29 cellular contexts compared by ENCODE assay signal in the genomic region with DNA sequence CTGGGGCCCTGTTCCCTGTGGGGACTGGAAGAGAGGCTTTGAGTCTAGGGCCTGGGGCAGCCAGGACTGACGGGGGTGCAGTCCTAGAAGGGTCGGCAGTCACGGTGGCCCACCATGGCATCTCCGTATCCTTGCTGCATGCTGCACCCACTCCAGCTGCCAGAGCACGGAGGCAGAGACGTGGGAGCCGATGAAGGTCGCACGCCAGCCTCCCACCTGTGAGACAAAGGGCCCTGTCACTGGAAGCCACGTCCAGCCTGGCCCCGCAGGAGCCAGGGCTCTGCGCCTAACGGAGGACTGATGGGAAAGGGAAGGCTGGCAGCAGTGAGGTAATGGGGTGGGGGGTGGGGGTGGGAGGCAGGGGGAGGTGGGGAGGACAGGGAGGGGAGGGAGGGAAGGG. TPM values are rescaled to one million over a fixed set of nuclear protein-coding genes. Genes with fewer than 3 reads are reported as not detected.
DNase-seq lines count a peak whose midpoint lies in the region; ATAC-seq and TF ChIP-seq lines count a peak whose summit lies in the region.
"Had no signal": no experiment of that assay in that cellular context is flagged by ENCODE, and none has a peak within 500 bp of the region (broad histone marks: within the 10 kb centered on the region; RNA-seq: fewer than 3 reads in every experiment).

No MANE protein-coding gene starts in this region.

- H3K36me3 ChIP-seq in endodermal cell (ENCODE audit: control insufficient read depth, insufficient read depth, low read length): no peaks in the 10 kb centered on the region
- H3K36me3 ChIP-seq in neural cell (ENCODE audit: insufficient read depth, low read length): no peaks in the 10 kb centered on the region
- no peaks in the 10 kb centered on the region for H3K36me3 ChIP-seq in esophagus muscularis mucosa
- no peaks in the 10 kb centered on the region for H3K36me3 ChIP-seq in CD4-positive, alpha-beta memory T cell (ENCODE audit: insufficient read depth, low read length)
- H3K36me3 ChIP-seq: BE2C, sigmoid colon, SJCRH30, thoracic aorta had no signal

- H3K36me3 Mint-ChIP-seq in endodermal cell (ENCODE audit: low read depth): peaks cover 4% of the 10 kb centered on the region
- no peaks in the 10 kb centered on the region for H3K36me3 Mint-ChIP-seq in CD4-positive, alpha-beta memory T cell
- H3K36me3 Mint-ChIP-seq: activated naive CD8-positive, alpha-beta T cell had no signal

- no peaks in the 10 kb centered on the region for H3K9me2 ChIP-seq in neural cell (ENCODE audit: insufficient read depth, low read length)

- TF ChIP-seq CTCF in endodermal cell (conservative IDR thresholded peaks at IDR 0.05): no peak
- TF ChIP-seq CTCF in neural cell (IDR thresholded peaks at IDR 0.05; ENCODE audit: poor library complexity, severe bottlenecking): no peak
- no peak for TF ChIP-seq CTCF in esophagus muscularis mucosa (IDR thresholded peaks at IDR 0.05)

- WGBS in endodermal cell (ENCODE audit: insufficient coverage in 1 of 2, insufficient read length in 1 of 2), 2 experiments: 72 to 77% methylated on average over 9 to 11 of the region's 13 CpGs
- no CpG with 5 or more reads among the region's 13 CpGs for WGBS in esophagus muscularis mucosa

- H3K4me3 Mint-ChIP-seq in endodermal cell: no peak overlapping the region
- H3K4me3 Mint-ChIP-seq in CD4-positive, alpha-beta memory T cell: no peak overlapping the region
- H3K4me3 Mint-ChIP-seq: activated CD8-positive, alpha-beta T cell treated with anti-CD3 and anti-CD28 coated beads for 36 hours; activated naive CD8-positive, alpha-beta T cell; central memory CD8-positive, alpha-beta T cell had no signal

- POLR2A ChIA-PET in CD4-positive, alpha-beta memory T cell (lab: Charles Lee; ENCODE audit: partially characterized antibody): no interaction called here

- TF ChIP-seq EP300 in neural cell (conservative IDR thresholded peaks at IDR 0.05; ENCODE audit: poor library complexity, severe bottlenecking) (no peak), esophagus muscularis mucosa (IDR thresholded peaks at IDR 0.05) (no peak)

- TF ChIP-seq POLR2A in esophagus muscularis mucosa (IDR thresholded peaks at IDR 0.05; ENCODE audit: low read depth): no peak
- no peak for TF ChIP-seq POLR2A in erythroblast (IDR thresholded peaks at IDR 0.05; ENCODE audit: low read length)

- peaks cover 3% of the 10 kb centered on the region for H3K9me3 Mint-ChIP-seq in endodermal cell
- no peaks in the 10 kb centered on the region for H3K9me3 Mint-ChIP-seq in CD4-positive, alpha-beta memory T cell
- H3K9me3 Mint-ChIP-seq: activated CD8-positive, alpha-beta T cell treated with anti-CD3 and anti-CD28 coated beads for 36 hours; activated T-helper 2 cell treated with anti-CD3 and anti-CD28 coated beads, Interferon-gamma antibody, Interleukin-2, Interleukin-4, amounts not matched to agents 10 μg/mL and 5 μg/mL and 100 μg/mL, durations not matched to agents 14 hours and 24 hours and 36 hours; central memory CD8-positive, alpha-beta T cell had no signal

- DNase-seq in left ventricle myocardium superior (peak; percentile 16), cardiac septum (ENCODE audit: low spot score) (no peak), endodermal cell (no peak), esophagus muscularis mucosa (ENCODE audit: extremely low spot score) (no peak), erythroblast (lab: John Stamatoyannopoulos, UW) (no peak)
- no peak for DNase-seq in CD4-positive, alpha-beta memory T cell
- DNase-seq in stimulated activated CD4-positive, alpha-beta T cell treated with anti-CD3 and anti-CD28 coated beads, Interleukin-4, amount 100 ng/mL, for 1 hour: no peak
- DNase-seq: activated CD8-positive, alpha-beta T cell treated with anti-CD3 and anti-CD28 coated beads for 36 hours; BE2C; DMS53; kidney glomerular epithelial cell; NCI-H1092 treated with DMSO at 0.1 percent for 48 hours; NCI-H187; NCI-H226; sigmoid colon; SJCRH30; stimulated activated naive CD4-positive, alpha-beta T cell treated with Interleukin-2 at 50 U/mL for 16 hours had no signal

- TF ChIP-seq RAD21 in neural cell (conservative IDR thresholded peaks at IDR 0.05): no peak

- peak overlapping the region; percentile 84 for H3K27ac ChIP-seq in endodermal cell (ENCODE audit: low read depth, low read length)
- peak overlapping the region; percentile 97 for H3K27ac ChIP-seq in neural cell (ENCODE audit: low read length)
- H3K27ac ChIP-seq in esophagus muscularis mucosa (replicated peaks in 1 of 4): no peak overlapping the region
- H3K27ac ChIP-seq in CD4-positive, alpha-beta memory T cell (ENCODE audit: low read depth, low read length): no peak overlapping the region
- H3K27ac ChIP-seq: sigmoid colon, SJCRH30, thoracic aorta had no signal

- H3K4me3 ChIP-seq in endodermal cell (ENCODE audit: low read length) (no peak overlapping the region), neural cell (ENCODE audit: low read length) (peak overlapping the region; percentile 58), esophagus muscularis mucosa (no peak overlapping the region)
- no peak overlapping the region for H3K4me3 ChIP-seq in CD4-positive, alpha-beta memory T cell (ENCODE audit: low read length in 2 of 2)
- H3K4me3 ChIP-seq: sigmoid colon, SJCRH30, thoracic aorta had no signal

- H3K9ac ChIP-seq in endodermal cell (ENCODE audit: extremely low read depth, low read length, poor library complexity, severe bottlenecking): no peak overlapping the region
- peak overlapping the region; percentile 68 for H3K9ac ChIP-seq in neural cell (ENCODE audit: low read length)

- peaks cover 1% of the 10 kb centered on the region for H3K4me1 Mint-ChIP-seq in endodermal cell
- H3K4me1 Mint-ChIP-seq in CD4-positive, alpha-beta memory T cell: peaks cover 0 to 11% (median 4%) of the 10 kb centered on the region in 4 donors

- H2AFZ ChIP-seq in neural cell (ENCODE audit: low read depth, low read length): no peak overlapping the region

- ATAC-seq in left ventricle myocardium superior: no peak
- ATAC-seq: activated CD4-positive, CD25-positive, alpha-beta regulatory T cell treated with anti-CD3 and anti-CD28 coated beads, Interleukin-2, amount 50 U/mL, for 24 hours; activated CD8-positive, alpha-beta T cell treated with anti-CD3 and anti-CD28 coated beads for 36 hours had no signal

- intact Hi-C loops in left ventricle myocardium superior (cut with micrococcal nuclease): no loop called here
- intact Hi-C loops in cardiac septum (cut with DNase I): no loop called here
- intact Hi-C loops in esophagus muscularis mucosa (cut with DNase I): no loop called here
- intact Hi-C loops in CD4-positive, alpha-beta memory T cell (cut with micrococcal nuclease): no loop called here

- no peaks in the 10 kb centered on the region for H3K4me1 ChIP-seq in endodermal cell (ENCODE audit: control insufficient read depth, insufficient read depth, low read length)
- no peaks in the 10 kb centered on the region for H3K4me1 ChIP-seq in esophagus muscularis mucosa
- no peaks in the 10 kb centered on the region for H3K4me1 ChIP-seq in CD4-positive, alpha-beta memory T cell (ENCODE audit: insufficient read depth, low read length)
- H3K4me1 ChIP-seq: BE2C, sigmoid colon, SJCRH30 had no signal

- H4K20me1 ChIP-seq in neural cell (ENCODE audit: insufficient read depth): no peaks in the 10 kb centered on the region

- H3K9me3 ChIP-seq in endodermal cell (ENCODE audit: control insufficient read depth, low read length): no peaks in the 10 kb centered on the region
- no peaks in the 10 kb centered on the region for H3K9me3 ChIP-seq in neural cell (ENCODE audit: low read length)
- H3K9me3 ChIP-seq in esophagus muscularis mucosa: no peaks in the 10 kb centered on the region
- H3K9me3 ChIP-seq in CD4-positive, alpha-beta memory T cell (ENCODE audit: control insufficient read depth in 1 of 2, low read length in 2 of 2): no peaks in the 10 kb centered on the region
- H3K9me3 ChIP-seq: BE2C, sigmoid colon, SJCRH30, thoracic aorta had no signal

- H3K27ac Mint-ChIP-seq in endodermal cell: no peak overlapping the region
- no peak overlapping the region for H3K27ac Mint-ChIP-seq in CD4-positive, alpha-beta memory T cell
- H3K27ac Mint-ChIP-seq: activated CD8-positive, alpha-beta T cell treated with anti-CD3 and anti-CD28 coated beads for 36 hours; activated naive CD8-positive, alpha-beta T cell; activated T-helper 2 cell treated with anti-CD3 and anti-CD28 coated beads, Interferon-gamma antibody, Interleukin-2, Interleukin-4, amounts not matched to agents 10 μg/mL and 5 μg/mL and 100 μg/mL, durations not matched to agents 14 hours and 24 hours and 36 hours had no signal

- CTCF ChIA-PET in CD4-positive, alpha-beta memory T cell (lab: Charles Lee; ENCODE audit: partially characterized antibody): no interaction called here

- H3K4me2 ChIP-seq in neural cell (ENCODE audit: low read length): peak overlapping the region; percentile 93

- peaks cover 3% of the 10 kb centered on the region for H3K27me3 Mint-ChIP-seq in endodermal cell (ENCODE audit: insufficient read depth)
- H3K27me3 Mint-ChIP-seq in CD4-positive, alpha-beta memory T cell: peaks cover 0 to 3% of the 10 kb centered on the region in 2 donors
- H3K27me3 Mint-ChIP-seq: activated CD8-positive, alpha-beta T cell treated with anti-CD3 and anti-CD28 coated beads for 36 hours; activated naive CD8-positive, alpha-beta T cell had no signal

- peaks cover 13% of the 10 kb centered on the region for H3F3A ChIP-seq in neural cell (ENCODE audit: insufficient read depth, low read length, poor library complexity, severe bottlenecking)

- H3K27me3 ChIP-seq in endodermal cell (ENCODE audit: control insufficient read depth, insufficient read depth, low read length, poor library complexity, severe bottlenecking): no peaks in the 10 kb centered on the region
- no peaks in the 10 kb centered on the region for H3K27me3 ChIP-seq in neural cell (ENCODE audit: insufficient read depth, low read depth, low read length)
- H3K27me3 ChIP-seq in esophagus muscularis mucosa: peaks cover 0 to under 1% (median 0%) of the 10 kb centered on the region in 4 donors
- no peaks in the 10 kb centered on the region for H3K27me3 ChIP-seq in CD4-positive, alpha-beta memory T cell (ENCODE audit: insufficient read depth, low read length)
- H3K27me3 ChIP-seq: BE2C, sigmoid colon had no signal

- no peaks in the 10 kb centered on the region for H3K79me2 ChIP-seq in neural cell (replicated peaks; ENCODE audit: insufficient read depth, low read length)

RNA-seq across cellular contexts. Expression of a gene that starts 21.9 kb away (rescaled TPM):
- total RNA-seq in left ventricle myocardium superior (28.8 TPM), cardiac septum (18.4 TPM), endodermal cell (100 to 1,000 TPM; 208 to 269 TPM), esophagus muscularis mucosa (100 to 1,000 TPM in 2 of 4 donors, 10 to 100 TPM in 2; 84.0 to 145 (median 101) TPM)
- 239 TPM for polyA plus RNA-seq in endodermal cell (2013, experiment 1 of 2)
- polyA plus RNA-seq in endodermal cell (2013, experiment 2 of 2): 230 TPM
- polyA plus RNA-seq in neural cell: 186 and 223 TPM in 2 replicates
- polyA minus RNA-seq in neural cell: 120 and 122 TPM in 2 replicates
- total RNA-seq in CD4-positive, alpha-beta memory T cell: 10 to 100 TPM; 24.1 to 24.3 TPM
- polyA plus RNA-seq in CD4-positive, alpha-beta memory T cell: 10 to 100 TPM; 32.5 to 40.8 TPM

RNA-seq across cellular contexts. Expression of a gene that starts 38.4 kb away (rescaled TPM):
- not detected for total RNA-seq in left ventricle myocardium superior
- total RNA-seq in cardiac septum: not detected
- 1 to 10 TPM; 2.6 to 7.5 TPM for total RNA-seq in endodermal cell
- 0.64 TPM for polyA plus RNA-seq in endodermal cell (2013, experiment 1 of 2)
- polyA plus RNA-seq in endodermal cell (2013, experiment 2 of 2): 0.21 TPM
- not detected in 2 replicates for polyA plus RNA-seq in neural cell
- not detected in 2 replicates for polyA minus RNA-seq in neural cell
- under 1 TPM in 2 of 4 donors, not detected in 2; 0.29 to 0.42 TPM for total RNA-seq in esophagus muscularis mucosa
- 1 to 10 TPM; 8.1 to 8.3 TPM for total RNA-seq in CD4-positive, alpha-beta memory T cell
- polyA plus RNA-seq in CD4-positive, alpha-beta memory T cell: 1 to 10 TPM in 1 of 2 donors, not detected in 1; 2.4 TPM
- total RNA-seq: dermis microvascular lymphatic vessel endothelial cell, endothelial cell of umbilical vein, G401, glomerular endothelial cell, lung microvascular endothelial cell, sigmoid colon, thoracic aorta had no signal
- polyA plus RNA-seq: aorta, endothelial cell of umbilical vein had no signal

Comparison
In these comparisons a context has a peak if more than half of its experiments do, and no peak if none do; other contexts are left out.
1. H3K27ac ChIP-seq: peak in endodermal cell (single experiment) and neural cell (single experiment); none in esophagus muscularis mucosa (0 of 4) and CD4-positive, alpha-beta memory T cell (single experiment).